In the genomic region with DNA sequence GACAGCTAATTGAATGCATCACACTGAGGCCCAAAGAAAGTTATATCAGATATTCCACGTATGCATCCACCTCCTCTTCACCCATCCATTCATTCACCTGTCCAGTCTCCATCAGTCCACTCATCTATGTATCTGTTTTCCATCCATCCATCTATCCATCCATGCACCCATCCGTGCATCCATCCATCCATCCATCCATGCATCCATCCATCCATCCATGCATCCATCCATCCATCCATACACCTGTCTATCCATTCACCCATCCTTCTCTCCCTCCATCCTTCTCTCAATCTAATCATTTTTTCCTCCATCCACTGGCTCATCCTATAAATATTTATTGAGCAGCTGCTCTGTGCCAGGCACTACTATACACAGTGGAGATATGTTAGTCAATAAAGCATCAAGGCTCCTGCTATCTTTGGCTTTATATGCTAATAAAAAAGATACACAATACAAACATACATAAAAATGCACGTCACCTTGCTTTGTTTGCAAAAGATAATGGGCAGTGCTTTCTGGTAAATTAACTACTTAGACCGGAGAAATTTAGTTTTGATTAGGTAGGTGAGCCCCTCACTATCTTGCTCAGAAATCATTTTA, we compare ENCODE assay signal across 35 cellular contexts.
"Had no signal": no experiment of that assay in that cellular context is flagged by ENCODE, and none has a peak within 500 bp of the region (broad histone marks: within the 10 kb centered on the region; RNA-seq: fewer than 3 reads in every experiment).

No MANE protein-coding gene starts in this region.

- H3K27ac ChIP-seq: KMS-11 had no signal

- H3K36me3 ChIP-seq: MG63 had no signal

- DNase-seq: Karpas-422, Kasumi-1, MG63, MM.1S, MV-4-11, NCI-H1048, NCI-H1092, NCI-H1092 treated with DMSO at 0.1 percent for 48 hours, NCI-H1105, NCI-H1105 treated with DMSO at 0.1 percent for 48 hours, NCI-H1417, NCI-H1417 treated with DMSO at 0.1 percent for 48 hours, NCI-H1436, NCI-H1436 treated with DMSO at 0.1 percent for 48 hours, NCI-H146, NCI-H1694, NCI-H1694 treated with DMSO at 0.1 percent for 48 hours, NCI-H187, NCI-H187 treated with DMSO at 0.1 percent for 48 hours, NCI-H1930, NCI-H2029, NCI-H2029 treated with DMSO at 0.1 percent for 48 hours, NCI-H2081, NCI-H2081 treated with DMSO at 0.1 percent for 48 hours, NCI-H2107, NCI-H2171, NCI-H2171 treated with DMSO at 0.1 percent for 48 hours, NCI-H2227 treated with DMSO at 0.1 percent for 48 hours, NCI-H226, NCI-H345, NCI-H446, NCI-H446 treated with DMSO at 0.1 percent for 48 hours, NCI-H510A, NCI-H510A treated with DMSO at 0.1 percent for 48 hours had no signal

- H3K4me3 ChIP-seq: MG63 had no signal
